In genomic region chr5:142491679-142492078, GRCh38 we compare ENCODE assay signal across 26 cellular contexts.
DNase-seq lines count a peak whose midpoint lies in the region; ATAC-seq and TF ChIP-seq lines count a peak whose summit lies in the region.
"Had no signal": no experiment of that assay in that cellular context is flagged by ENCODE, and none has a peak within 500 bp of the region (broad histone marks: within the 10 kb centered on the region; RNA-seq: fewer than 3 reads in every experiment).

No MANE protein-coding gene starts in this region.

- no peak overlapping the region for H2BK5ac ChIP-seq in mesendoderm (ENCODE audit: low read length)

- H3K4me2 ChIP-seq in mesendoderm (ENCODE audit: low read length): no peak overlapping the region

- no peaks in the 10 kb centered on the region for H3K79me1 ChIP-seq in mesendoderm (ENCODE audit: low read length)

- no peaks in the 10 kb centered on the region; the same call in 1 of the 2 replicates for H3K27me3 ChIP-seq in HUES64 (ENCODE audit: insufficient read depth, low read length)
- H3K27me3 ChIP-seq in mesendoderm (ENCODE audit: insufficient read depth, low read length, poor library complexity): no peaks in the 10 kb centered on the region
- no peaks in the 10 kb centered on the region for H3K27me3 ChIP-seq in stomach
- H3K27me3 ChIP-seq: testis, vagina had no signal

- H3K27me3 Mint-ChIP-seq in activated CD4-positive, alpha-beta T cell treated with anti-CD3 and anti-CD28 coated beads, Interleukin-2, amount 10 ng/mL, durations not matched to agents 24 days and 14 days: peaks cover 3% of the 10 kb centered on the region

- H3K4me3 Mint-ChIP-seq in activated CD4-positive, alpha-beta T cell treated with anti-CD3 and anti-CD28 coated beads, Interleukin-2, amount 10 ng/mL, durations not matched to agents 24 days and 14 days: no peak overlapping the region
- H3K4me3 Mint-ChIP-seq: activated CD8-positive, alpha-beta T cell treated with anti-CD3 and anti-CD28 coated beads, Interleukin-2, amount 10 ng/mL, durations not matched to agents 7 days and 5 days; T-helper 1 cell treated with Interleukin-12 subunit alpha and Interleukin-12 subunit beta and Interleukin-4 antibody, amounts not matched to agents 30 μg/mL and 1 μg/mL, for 36 hours had no signal

- no peaks in the 10 kb centered on the region for H3K36me3 Mint-ChIP-seq in activated CD4-positive, alpha-beta T cell treated with anti-CD3 and anti-CD28 coated beads, Interleukin-2, amount 10 ng/mL, durations not matched to agents 24 days and 14 days (ENCODE audit: low read depth)

- no peak overlapping the region for H3K27ac Mint-ChIP-seq in activated CD4-positive, alpha-beta T cell treated with anti-CD3 and anti-CD28 coated beads, Interleukin-2, amount 10 ng/mL, durations not matched to agents 24 days and 14 days
- H3K27ac Mint-ChIP-seq: activated CD8-positive, alpha-beta T cell treated with anti-CD3 and anti-CD28 coated beads, Interleukin-2, amount 10 ng/mL, durations not matched to agents 7 days and 5 days; activated naive CD4-positive, alpha-beta T cell treated with anti-CD3 and anti-CD28 coated beads, Interleukin-2, amount 50 U/mL, for 72 hours; activated T-helper 2 cell treated with anti-CD3 and anti-CD28 coated beads, Interferon-gamma antibody, Interleukin-2, Interleukin-4, amounts not matched to agents 10 μg/mL and 5 μg/mL and 100 μg/mL, durations not matched to agents 14 hours and 24 hours and 36 hours; T-helper 1 cell treated with Interleukin-12 subunit alpha and Interleukin-12 subunit beta and Interleukin-4 antibody, amounts not matched to agents 30 μg/mL and 1 μg/mL, for 36 hours had no signal

- DNase-seq in ecto neural progenitor cell (ENCODE audit: low spot score) (peak; percentile 59), mesendoderm (no peak), stomach (no peak), NCI-H774 (lab: John Stamatoyannopoulos, UW) (no peak), NCI-H1694 (lab: John Stamatoyannopoulos, UW) (no peak)
- no peak for DNase-seq in activated CD4-positive, alpha-beta T cell treated with anti-CD3 and anti-CD28 coated beads, Interleukin-2, amount 10 ng/mL, durations not matched to agents 24 days and 14 days
- DNase-seq: activated CD4-positive, CD25-positive, alpha-beta regulatory T cell treated with anti-CD3 and anti-CD28 coated beads, Interleukin-2, amount 50 U/mL, for 72 hours; activated CD8-positive, alpha-beta T cell treated with anti-CD3 and anti-CD28 coated beads, Interleukin-2, amount 10 ng/mL, durations not matched to agents 7 days and 5 days; COR-L47; cortex of kidney; DMS79 treated with DMSO at 0.1 percent for 48 hours; HCEC 1CT; KG1; kidney glomerular epithelial cell; MM.1S; NCI-H446; RPMI8226; stimulated activated CD4-positive, alpha-beta T cell treated with anti-CD3 and anti-CD28 coated beads, Interleukin-2, amount 100 ng/mL, for 48 hours; testis had no signal

- TF ChIP-seq CTCF in stomach (IDR thresholded peaks at IDR 0.05): no peak

- H3K36me3 ChIP-seq in HUES64 (ENCODE audit: insufficient read depth, low read length) (no peaks in the 10 kb centered on the region), mesendoderm (ENCODE audit: control insufficient read depth, insufficient read depth, low read length) (no peaks in the 10 kb centered on the region), stomach (no peaks in the 10 kb centered on the region)
- H3K36me3 ChIP-seq: cardiac muscle cell, vagina had no signal

- no peak for ATAC-seq in HG02763 (IDR thresholded peaks at IDR 0.05; ENCODE audit: unreplicated experiment)
- ATAC-seq: activated CD8-positive, alpha-beta T cell treated with anti-CD3 and anti-CD28 coated beads, Interleukin-2, amount 10 ng/mL, durations not matched to agents 7 days and 5 days; activated naive CD4-positive, alpha-beta T cell treated with anti-CD3 and anti-CD28 coated beads, Interleukin-2, amount 50 U/mL, for 72 hours had no signal

- peak overlapping the region; percentile 57; the same call in 1 of the 2 replicates for H3K9ac ChIP-seq in HUES64 (ENCODE audit: low read depth, low read length)
- H3K9ac ChIP-seq in mesendoderm (ENCODE audit: low read length): no peak overlapping the region

- no peak overlapping the region for H3K27ac ChIP-seq in HUES64 (ENCODE audit: low read depth, low read length)
- H3K27ac ChIP-seq in mesendoderm (ENCODE audit: low read depth, low read length): no peak overlapping the region
- peak overlapping the region in 3 of 5 donors; percentile 27 to 61 (median 43) for H3K27ac ChIP-seq in stomach
- H3K27ac ChIP-seq: cardiac muscle cell, vagina had no signal

- H3K4me1 ChIP-seq in HUES64 (ENCODE audit: insufficient read depth, low read length) (peaks cover 22% of the 10 kb centered on the region), mesendoderm (ENCODE audit: control insufficient read depth, low read depth, low read length) (no peaks in the 10 kb centered on the region), stomach (peaks cover 0 to 44% (median 19%) of the 10 kb centered on the region in 4 donors)
- H3K4me1 ChIP-seq: testis had no signal

- no peaks in the 10 kb centered on the region for H3K9me3 Mint-ChIP-seq in activated CD4-positive, alpha-beta T cell treated with anti-CD3 and anti-CD28 coated beads, Interleukin-2, amount 10 ng/mL, durations not matched to agents 24 days and 14 days
- H3K9me3 Mint-ChIP-seq: activated T-helper 2 cell treated with anti-CD3 and anti-CD28 coated beads, Interferon-gamma antibody, Interleukin-2, Interleukin-4, amounts not matched to agents 10 μg/mL and 5 μg/mL and 100 μg/mL, durations not matched to agents 14 hours and 24 hours and 36 hours; T-helper 1 cell treated with Interleukin-12 subunit alpha and Interleukin-12 subunit beta and Interleukin-4 antibody, amounts not matched to agents 30 μg/mL and 1 μg/mL, for 36 hours had no signal

- no peak overlapping the region for H2AK5ac ChIP-seq in mesendoderm (ENCODE audit: low read length)

- no peak overlapping the region for H4K8ac ChIP-seq in mesendoderm (ENCODE audit: low read depth, low read length)

- peak overlapping the region; percentile 69 for H3K18ac ChIP-seq in mesendoderm (ENCODE audit: low read length)

- H4K5ac ChIP-seq in mesendoderm (ENCODE audit: low read length): no peak overlapping the region

- no peak overlapping the region for H2BK15ac ChIP-seq in mesendoderm (replicated peaks; ENCODE audit: low read depth)

- no peaks in the 10 kb centered on the region for H3K79me2 ChIP-seq in mesendoderm (ENCODE audit: control insufficient read depth, insufficient read depth, low read length)

- no peak overlapping the region for H2BK120ac ChIP-seq in mesendoderm (ENCODE audit: low read depth, low read length)

- 83% methylated on average over 8 of the region's 8 CpGs for WGBS in HUES64
- WGBS in mesendoderm (ENCODE audit: extremely low coverage, insufficient coverage, low lambda C conversion rate): no CpG with 5 or more reads among the region's 8 CpGs
- 83 to 91% (median 86%) methylated on average over 8 of the region's 8 CpGs for WGBS in stomach, 5 donors

- no peak overlapping the region for H3K4me3 ChIP-seq in HUES64 (ENCODE audit: low read length)
- H3K4me3 ChIP-seq in mesendoderm (ENCODE audit: low read length): no peak overlapping the region
- H3K4me3 ChIP-seq in stomach: no peak overlapping the region
- H3K4me3 ChIP-seq: cardiac muscle cell, testis, vagina had no signal

- no peak overlapping the region for H3K4ac ChIP-seq in mesendoderm (ENCODE audit: low read depth, low read length)

- H3K4me1 Mint-ChIP-seq in activated CD4-positive, alpha-beta T cell treated with anti-CD3 and anti-CD28 coated beads, Interleukin-2, amount 10 ng/mL, durations not matched to agents 24 days and 14 days: no peaks in the 10 kb centered on the region

- intact Hi-C loops in stomach (cut with DNase I; ENCODE audit: low total_unique reads): no loop called here
- intact Hi-C loops in activated CD4-positive, alpha-beta T cell treated with anti-CD3 and anti-CD28 coated beads, Interleukin-2, amount 10 ng/mL, durations not matched to agents 24 days and 14 days (cut with micrococcal nuclease): no loop called here

- H3K9me3 ChIP-seq in HUES64 (ENCODE audit: insufficient read depth, low read depth, low read length): no peaks in the 10 kb centered on the region
- no peaks in the 10 kb centered on the region for H3K9me3 ChIP-seq in stomach
- H3K9me3 ChIP-seq: testis, vagina had no signal

- TF ChIP-seq EP300 in stomach (IDR thresholded peaks at IDR 0.05): no peak

- H3K23ac ChIP-seq in mesendoderm (ENCODE audit: low read length): no peak overlapping the region

- H3K56ac ChIP-seq in mesendoderm (ENCODE audit: low read length): peak overlapping the region; percentile 6

- TF ChIP-seq POLR2A in stomach (IDR thresholded peaks at IDR 0.05): no peak

Comparison
In these comparisons a context has a peak if more than half of its experiments do, and no peak if none do; other contexts are left out.
1. H3K27ac ChIP-seq: peak in stomach (3 of 5); none in HUES64 (single experiment) and mesendoderm (single experiment).